1 cellular context compared by ENCODE assay signal in genomic region chr16:8797364-8798173, GRCh38.
A peak's percentile ranks its signal among the peaks of the same experiment; 100 is the strongest.
TF ChIP-seq lines count a peak whose summit lies in the region.

PMM2 (plus strand) TSS chr16:8797839; CDS start chr16:8797883, 44 bp downstream.
TMEM186 (minus strand) TSS chr16:8797639; CDS start chr16:8797614, 25 bp downstream.

TF ChIP-seq in K562, 482 proteins besides CTCF, POLR2A, EP300 and RAD21 (continued from another document and continues in another):
- TF ChIP-seq FOXK2 (conservative IDR thresholded peaks at IDR 0.05 in 1 of 2, IDR thresholded peaks at IDR 0.05 in 1 of 2; ENCODE audit: low read depth in 2 of 2) (peak in 1 of 2 experiments; percentile 88), RBFOX2 (IDR thresholded peaks at IDR 0.05; ENCODE audit: low read depth, low read length) (peak; percentile 100), TBL1XR1 (IDR thresholded peaks at IDR 0.05; ENCODE audit: low read length in 2 of 2) (no peak), SIX5 (IDR thresholded peaks at IDR 0.05; ENCODE audit: borderline replicate concordance in 1 of 2, insufficient read depth in 1 of 2, low read depth in 1 of 2, low read length in 2 of 2) (peak; percentile 49 to 55; a peak in 2 of 4 replicates), L3MBTL2 (IDR thresholded peaks at IDR 0.05) (peak; percentile 94), ZNF277 (CRISPR knock-in tag; IDR thresholded peaks at IDR 0.05; ENCODE audit: borderline replicate concordance) (no peak), NR3C1 (CRISPR knock-in tag; IDR thresholded peaks at IDR 0.05) (0 out of 2 replicates have a peak, but pooled peaks have one; percentile 34), CC2D1A (IDR thresholded peaks at IDR 0.05) (no peak), MCM5 (IDR thresholded peaks at IDR 0.05; ENCODE audit: low read depth) (no peak), ZNF699 (CRISPR knock-in tag; IDR thresholded peaks at IDR 0.05; ENCODE audit: insufficient replicate concordance) (no peak), ZNF407 (IDR thresholded peaks at IDR 0.05; ENCODE audit: low read depth) (no peak), RBBP5 (IDR thresholded peaks at IDR 0.05; ENCODE audit: borderline replicate concordance, insufficient read depth, low read length, poor library complexity, severe bottlenecking) (peak; percentile 75), ZNF274 (IDR thresholded peaks at IDR 0.05; ENCODE audit: borderline replicate concordance, low read depth, low read length) (no peak), ZNF609 (CRISPR knock-in tag; IDR thresholded peaks at IDR 0.05; ENCODE audit: borderline replicate concordance) (peak; percentile 54; the same call in 1 of the 2 replicates), BACH1 (tag; IDR thresholded peaks at IDR 0.05) (no peak), ERF (CRISPR knock-in tag; IDR thresholded peaks at IDR 0.05) (no peak), TCFL5 (CRISPR knock-in tag; conservative IDR thresholded peaks at IDR 0.05) (no peak), ELK3 (CRISPR knock-in tag; IDR thresholded peaks at IDR 0.05) (no peak), KLF6 (CRISPR knock-in tag; IDR thresholded peaks at IDR 0.05; ENCODE audit: borderline replicate concordance) (peak; percentile 72), YY1 (IDR thresholded peaks at IDR 0.05; ENCODE audit: borderline replicate concordance in 1 of 3, control insufficient read depth in 1 of 3, extremely low read depth in 1 of 3, insufficient read depth in 3 of 3, insufficient read length in 1 of 3, insufficient replicate concordance in 2 of 3, low read depth in 1 of 3, low read length in 2 of 3) (peak in 2 of 3 experiments; percentile 11 to 70), ETV1 (tag; conservative IDR thresholded peaks at IDR 0.05; ENCODE audit: low read depth) (peak; percentile 68), RFX1 (IDR thresholded peaks at IDR 0.05) (peak; percentile 91), ZNF586 (CRISPR knock-in tag; conservative IDR thresholded peaks at IDR 0.05) (no peak), CHAMP1 (IDR thresholded peaks at IDR 0.05) (no peak), ZNF830 (CRISPR knock-in tag; IDR thresholded peaks at IDR 0.05) (no peak), IRF2 (CRISPR knock-in tag; IDR thresholded peaks at IDR 0.05) (no peak), ZNF79 (CRISPR knock-in tag; IDR thresholded peaks at IDR 0.05; ENCODE audit: low read depth) (no peak), STAT5A (IDR thresholded peaks at IDR 0.05; ENCODE audit: borderline replicate concordance, low read length) (no peak), NR0B1 (IDR thresholded peaks at IDR 0.05; ENCODE audit: partially characterized antibody) (no peak), BHLHE40 (IDR thresholded peaks at IDR 0.05; ENCODE audit: low read length) (peak; percentile 35), CREB1 (IDR thresholded peaks at IDR 0.05) (peak; percentile 47; the same call in 1 of the 2 replicates), CREB1 (CRISPR knock-in tag; IDR thresholded peaks at IDR 0.05) (peak; percentile 77), TSC22D4 (tag; IDR thresholded peaks at IDR 0.05) (no peak), TBP (optimal IDR thresholded peaks at IDR 0.05; ENCODE audit: low read depth, low read length) (peak; percentile 31), ARID1B (IDR thresholded peaks at IDR 0.05) (no peak), HBP1 (CRISPR knock-in tag; IDR thresholded peaks at IDR 0.05) (no peak), GABPB2 (CRISPR knock-in tag; conservative IDR thresholded peaks at IDR 0.05) (no peak), HDGF (IDR thresholded peaks at IDR 0.05) (no peak)
